Comparison of ENCODE assay signal across 11 cellular contexts in genomic region chr5:173742432-173742816, GRCh38.
DNase-seq lines count a peak whose midpoint lies in the region; ATAC-seq and TF ChIP-seq lines count a peak whose summit lies in the region.
"Had no signal": no experiment of that assay in that cellular context is flagged by ENCODE, and none has a peak within 500 bp of the region (broad histone marks: within the 10 kb centered on the region; RNA-seq: fewer than 3 reads in every experiment).

No MANE protein-coding gene starts in this region.

- peaks cover 30% of the 10 kb centered on the region for H3K4me1 ChIP-seq in GM23338 (ENCODE audit: insufficient read depth)
- H3K4me1 ChIP-seq: breast epithelium had no signal

- H3K36me3 Mint-ChIP-seq in activated T-cell treated with anti-CD3 and anti-CD28 coated beads, Interleukin-2, amount 50 U/mL, for 4 hours (ENCODE audit: insufficient read depth) = no peaks in the 10 kb centered on the region
- peaks cover 7% of the 10 kb centered on the region; the same call in 2 of the 3 replicates for H3K36me3 Mint-ChIP-seq in GM23338 (ENCODE audit: low read depth)
- H3K36me3 Mint-ChIP-seq: mesothelial cell of epicardium had no signal

- no peaks in the 10 kb centered on the region for H3K9me2 ChIP-seq in GM23338 (ENCODE audit: insufficient read depth)

- H3F3A ChIP-seq in GM23338 (replicated peaks; ENCODE audit: low read depth) = no peaks in the 10 kb centered on the region

- no peaks in the 10 kb centered on the region for H3K9me3 Mint-ChIP-seq in activated T-cell treated with anti-CD3 and anti-CD28 coated beads, Interleukin-2, amount 50 U/mL, for 4 hours
- no peaks in the 10 kb centered on the region; the same call in 1 of the 3 replicates for H3K9me3 Mint-ChIP-seq in GM23338

- peaks cover 9% of the 10 kb centered on the region; the same call in 1 of the 2 replicates for H3K79me2 ChIP-seq in GM23338 (replicated peaks; ENCODE audit: insufficient read depth)

- H3K27me3 ChIP-seq in GM23338 (ENCODE audit: insufficient read depth) = no peaks in the 10 kb centered on the region
- H3K27me3 ChIP-seq: breast epithelium had no signal

- H3K4me3 Mint-ChIP-seq in activated T-cell treated with anti-CD3 and anti-CD28 coated beads, Interleukin-2, amount 50 U/mL, for 4 hours = no peak overlapping the region
- H3K4me3 Mint-ChIP-seq in GM23338 = no peak overlapping the region
- H3K4me3 Mint-ChIP-seq: mesothelial cell of epicardium had no signal

- H4K20me1 ChIP-seq in GM23338 (replicated peaks; ENCODE audit: insufficient read depth) = no peaks in the 10 kb centered on the region

- ATAC-seq in activated T-cell treated with anti-CD3 and anti-CD28 coated beads, Interleukin-2, amount 50 U/mL, for 4 hours = peak; percentile 63 to 72
- ATAC-seq in GM21717 (IDR thresholded peaks at IDR 0.05; ENCODE audit: unreplicated experiment) (peak; percentile 72), HG03439 (IDR thresholded peaks at IDR 0.05; ENCODE audit: unreplicated experiment) (peak; percentile 45), GM23338 (no peak)
- peak; percentile 38 for ATAC-seq in stimulated activated naive CD8-positive, alpha-beta T cell treated with anti-CD3 and anti-CD28 coated beads, Interleukin-15, Interleukin-2, amounts not matched to agents 100 U/mL and 50 U/mL, for 24 hours

- H3K4me3 ChIP-seq in GM23338 = no peak overlapping the region
- H3K4me3 ChIP-seq: breast epithelium, thoracic aorta had no signal

- no peak overlapping the region for H3K27ac ChIP-seq in GM23338 (ENCODE audit: low read depth)
- H3K27ac ChIP-seq: breast epithelium, thoracic aorta had no signal

- H3K27ac Mint-ChIP-seq in GM23338 = no peak overlapping the region
- H3K27ac Mint-ChIP-seq: mesothelial cell of epicardium had no signal

- no peak for TF ChIP-seq CTCF in GM23338 (conservative IDR thresholded peaks at IDR 0.05; ENCODE audit: low read depth in 2 of 2)

- no peak overlapping the region for H3K4me2 ChIP-seq in GM23338

- no peak for DNase-seq in activated T-cell treated with anti-CD3 and anti-CD28 coated beads, Interleukin-2, amount 50 U/mL, for 4 hours
- DNase-seq in activated T-cell treated with anti-CD3 and anti-CD28 coated beads for 4 hours = no peak
- no peak for DNase-seq in stimulated activated naive CD8-positive, alpha-beta T cell treated with anti-CD3 and anti-CD28 coated beads, Interleukin-15, Interleukin-2, amounts not matched to agents 100 U/mL and 50 U/mL, for 24 hours
- no peak for DNase-seq in GM03348 (ENCODE audit: low spot score)
- no peak for DNase-seq in NCI-H524 (lab: John Stamatoyannopoulos, UW)
- DNase-seq in GM23338 (ENCODE audit: low spot score) = no peak

- no peaks in the 10 kb centered on the region for H3K36me3 ChIP-seq in GM23338 (ENCODE audit: insufficient read depth)
- H3K36me3 ChIP-seq: breast epithelium, thoracic aorta had no signal

- peaks cover 2% of the 10 kb centered on the region for H3K27me3 Mint-ChIP-seq in activated T-cell treated with anti-CD3 and anti-CD28 coated beads, Interleukin-2, amount 50 U/mL, for 4 hours (ENCODE audit: low read depth)
- H3K27me3 Mint-ChIP-seq in GM23338 (ENCODE audit: insufficient read depth, low read depth, poor library complexity) = peaks cover 4% of the 10 kb centered on the region

- peaks cover 2% of the 10 kb centered on the region for H3K4me1 Mint-ChIP-seq in activated T-cell treated with anti-CD3 and anti-CD28 coated beads, Interleukin-2, amount 50 U/mL, for 4 hours (ENCODE audit: low read depth)
- H3K4me1 Mint-ChIP-seq in GM23338 = peaks cover 30% of the 10 kb centered on the region

- no peak overlapping the region for H2AFZ ChIP-seq in GM23338

TF ChIP-seq in GM23338, 12 proteins besides CTCF, POLR2A, EP300 and RAD21 (continues in another document):
- TF ChIP-seq POLR2AphosphoS5 (IDR thresholded peaks at IDR 0.05; ENCODE audit: low read depth) (no peak), ETS1 (IDR thresholded peaks at IDR 0.05) (no peak), CREB1 (CRISPR knock-in tag; IDR thresholded peaks at IDR 0.05; ENCODE audit: low read depth) (no peak), EZH2phosphoT487 (IDR thresholded peaks at IDR 0.05; ENCODE audit: unreplicated experiment) (no peak), REST (IDR thresholded peaks at IDR 0.05; ENCODE audit: unreplicated experiment) (no peak), JUNB (IDR thresholded peaks at IDR 0.05; ENCODE audit: unreplicated experiment) (no peak), NANOG (IDR thresholded peaks at IDR 0.05; ENCODE audit: borderline replicate concordance) (no peak), STAT1 (IDR thresholded peaks at IDR 0.05; ENCODE audit: unreplicated experiment) (no peak), ZNF114 (CRISPR knock-in tag; IDR thresholded peaks at IDR 0.05) (no peak), EZH2 (IDR thresholded peaks at IDR 0.05; ENCODE audit: low read depth, unreplicated experiment) (no peak), ZNF331 (CRISPR knock-in tag; IDR thresholded peaks at IDR 0.05; ENCODE audit: low read depth) (no peak)
